Comparison of ENCODE assay signal across 8 cellular contexts in the genomic region with DNA sequence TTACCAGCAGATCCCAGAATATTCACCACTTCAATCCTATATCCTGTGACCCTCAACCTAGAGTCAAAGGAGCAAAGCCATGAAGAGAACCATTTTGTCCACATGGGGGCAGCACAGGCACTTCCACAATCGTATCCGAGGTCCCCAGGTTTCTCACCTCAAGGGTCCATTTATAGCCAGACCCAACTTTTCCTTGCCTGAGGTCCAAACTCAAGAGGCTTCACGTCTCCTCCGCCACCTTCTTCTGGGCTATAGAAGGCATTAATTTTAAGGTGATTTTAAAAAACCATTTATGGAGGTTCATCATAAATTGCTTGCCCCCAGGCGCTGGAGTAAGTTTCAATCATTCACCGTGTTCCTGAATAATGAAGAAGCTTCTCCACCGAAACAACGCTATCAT.
DNase-seq lines count a peak whose midpoint lies in the region; ATAC-seq and TF ChIP-seq lines count a peak whose summit lies in the region.

No MANE protein-coding gene starts in this region.

- TF ChIP-seq CTCF in choroid plexus epithelial cell (conservative IDR thresholded peaks at IDR 0.05; ENCODE audit: low read depth, low read length) (peak; percentile 90), lower lobe of right lung (IDR thresholded peaks at IDR 0.05) (peak; percentile 79)

- no peak overlapping the region for H3K27ac ChIP-seq in lower lobe of right lung

- intact Hi-C loops in lower lobe of right lung (cut with DNase I) = no loop called here

- DNase-seq in ACHN (peak; percentile 84), NCI-H2227 treated with DMSO at 0.1 percent for 48 hours (lab: John Stamatoyannopoulos, UW) (peak; percentile 65), choroid plexus epithelial cell (ENCODE audit: low read depth) (peak; percentile 68), lower lobe of right lung (peak; percentile 59)
- peak; percentile 48 for DNase-seq in activated CD4-positive, alpha-beta T cell treated with anti-CD3 and anti-CD28 coated beads for 1 hour
- DNase-seq in stimulated activated CD8-positive, alpha-beta memory T cell treated with anti-CD3 and anti-CD28 coated beads, Interleukin-4, amount 100 ng/mL, for 1 hour (ENCODE audit: low read depth in 2 of 2, low spot score in 1 of 2) = peak; percentile 19 to 49

- peaks cover 6% of the 10 kb centered on the region for H3K4me1 ChIP-seq in lower lobe of right lung

- ATAC-seq in GM18511 (IDR thresholded peaks at IDR 0.05; ENCODE audit: unreplicated experiment) (peak; percentile 75), HG03039 (IDR thresholded peaks at IDR 0.05; ENCODE audit: unreplicated experiment) (peak; percentile 62), lower lobe of right lung (peak; percentile 88 to 90)

- no peaks in the 10 kb centered on the region for H3K9me3 ChIP-seq in lower lobe of right lung

- no peaks in the 10 kb centered on the region for H3K27me3 ChIP-seq in lower lobe of right lung (ENCODE audit: low read depth)

- H3K4me3 ChIP-seq in choroid plexus epithelial cell (ENCODE audit: low read depth, low read length) = no peak overlapping the region
- no peak overlapping the region for H3K4me3 ChIP-seq in lower lobe of right lung

- in situ Hi-C loops in ACHN (cut with HindIII; ENCODE audit: low pct_ligation_motif_present, low pct_unique_long_range_greater_than_20kb, low sequenced_read_pairs) = loop anchor here (25.0 kb wide), 2 partner anchors 121 to 621 kb away; a partner anchor contains a TSS

- no peaks in the 10 kb centered on the region for H3K36me3 ChIP-seq in lower lobe of right lung

Comparison
In these comparisons a context has a peak if more than half of its experiments do, and no peak if none do; other contexts are left out.
1. DNase-seq: peak in every context shown above with its lines; median percentile 84 in ACHN; 68 in choroid plexus epithelial cell; 65 in NCI-H2227 treated with DMSO at 0.1 percent for 48 hours; 59 in lower lobe of right lung; 48 in activated CD4-positive, alpha-beta T cell treated with anti-CD3 and anti-CD28 coated beads for 1 hour; 34 in stimulated activated CD8-positive, alpha-beta memory T cell treated with anti-CD3 and anti-CD28 coated beads, Interleukin-4, amount 100 ng/mL, for 1 hour.